In the genomic region with DNA sequence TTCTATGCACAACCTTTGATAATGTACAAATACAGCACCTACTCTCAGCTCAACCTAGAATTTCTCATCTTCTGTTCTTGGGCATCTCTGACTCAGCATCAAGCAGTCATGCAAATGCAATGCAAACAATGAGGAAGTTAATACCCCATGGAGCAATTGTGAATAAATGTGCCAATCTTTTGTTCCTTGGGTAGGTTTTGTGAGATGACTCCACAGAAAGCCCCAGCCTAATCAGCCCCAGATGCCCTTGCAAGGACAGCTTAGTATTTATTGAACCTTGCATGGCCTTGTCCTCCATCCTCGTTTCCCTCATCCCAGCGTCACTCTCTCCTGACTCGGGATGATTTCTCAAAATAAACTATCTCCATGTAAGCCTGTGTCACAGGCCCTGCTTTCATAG, we compare ENCODE assay signal across 7 cellular contexts.
DNase-seq lines count a peak whose midpoint lies in the region; ATAC-seq and TF ChIP-seq lines count a peak whose summit lies in the region.

No MANE protein-coding gene starts in this region.

- intact Hi-C loops in HCT116 (cut with micrococcal nuclease): loop anchor here (10.0 kb wide), 1 partner anchor 238 kb away; no protein-coding TSS in a partner anchor

- CTCF ChIA-PET in HCT116 (lab: Charles Lee): no interaction called here

- H3K9me3 ChIP-seq in HCT116 (ENCODE audit: control insufficient read depth in 1 of 2, insufficient read depth in 1 of 2, low read depth in 1 of 2, low read length in 2 of 2): no peaks in the 10 kb centered on the region
- no peaks in the 10 kb centered on the region for H3K9me3 ChIP-seq in RWPE2 (ENCODE audit: severe bottlenecking)

- ATAC-seq in HCT116 (peak; percentile 75), RWPE2 (ENCODE audit: low read depth) (peak; percentile 94), omental fat pad (ENCODE audit: low FRiP score) (no peak)
- ATAC-seq in stimulated activated naive CD8-positive, alpha-beta T cell treated with anti-CD3 and anti-CD28 coated beads, Interleukin-15, Interleukin-2, amounts not matched to agents 100 U/mL and 50 U/mL, for 24 hours: no peak

- no peak for TF ChIP-seq CTCF in HCT116 (IDR thresholded peaks at IDR 0.05 in 2 of 3, conservative IDR thresholded peaks at IDR 0.05 in 1 of 3; ENCODE audit: borderline replicate concordance in 1 of 3, insufficient read depth in 1 of 3, low read depth in 2 of 3, low read length in 2 of 3)
- no peak for TF ChIP-seq CTCF in RWPE2 (IDR thresholded peaks at IDR 0.05; ENCODE audit: poor library complexity, severe bottlenecking)
- no peak for TF ChIP-seq CTCF in omental fat pad (IDR thresholded peaks at IDR 0.05)

- BruUV-seq in HCT116 (replicated peaks; lab: Mats Ljungman, UMichigan): no TSS peak

- RAD21 ChIA-PET in HCT116 (lab: Charles Lee; ENCODE audit: low non-redundant PET in 1 of 2, low total read pairs in 2 of 2, uncharacterized antibody in 2 of 2, unreplicated experiment in 2 of 2): no interaction called here

- H3K4me3 ChIP-seq in HCT116 (replicated peaks in 1 of 2; ENCODE audit: low read depth in 1 of 2, low read length in 2 of 2) (peak overlapping the region in 1 of 2 experiments; percentile 16; a peak in 1 of 4 replicates), RWPE2 (ENCODE audit: severe bottlenecking) (no peak overlapping the region), skeletal muscle cell (ENCODE audit: low read depth, low read length) (no peak overlapping the region)

- peak; percentile 80 for DNase-seq in HCT116 (ENCODE audit: low read depth, low spot score)
- peak; percentile 39 for DNase-seq in RWPE2 (ENCODE audit: low spot score)
- DNase-seq in fibroblast of the conjunctiva (ENCODE audit: low read depth): peak; percentile 92
- DNase-seq in skeletal muscle cell (ENCODE audit: low read depth): peak; percentile 88
- DNase-seq in NCI-H187 (lab: John Stamatoyannopoulos, UW): no peak
- DNase-seq in stimulated activated naive CD8-positive, alpha-beta T cell treated with anti-CD3 and anti-CD28 coated beads, Interleukin-15, Interleukin-2, amounts not matched to agents 100 U/mL and 50 U/mL, for 24 hours: no peak
- DNase-seq in omental fat pad (ENCODE audit: low spot score): no peak

- peaks cover 58 to 71% of the 10 kb centered on the region in 2 experiments for H3K4me1 ChIP-seq in HCT116 (ENCODE audit: control insufficient read depth in 1 of 2, insufficient read depth in 2 of 2, low read length in 2 of 2)
- H3K4me1 ChIP-seq in RWPE2 (ENCODE audit: insufficient read depth, poor library complexity, severe bottlenecking): peaks cover 12% of the 10 kb centered on the region

- peak overlapping the region; percentile 65 for H3K9ac ChIP-seq in HCT116 (ENCODE audit: low read length)

- H3K36me3 ChIP-seq in HCT116 (ENCODE audit: control insufficient read depth in 1 of 2, insufficient read depth in 2 of 2, low read length in 2 of 2) (peaks cover 0 to 4% of the 10 kb centered on the region in 2 experiments; a peak in 1 of 4 replicates), RWPE2 (ENCODE audit: low read depth) (no peaks in the 10 kb centered on the region)

- no peak for TF ChIP-seq POLR2A in HCT116 (IDR thresholded peaks at IDR 0.05; ENCODE audit: borderline replicate concordance, extremely low read depth, insufficient read depth, insufficient read length)

- peak; percentile 30 for TF ChIP-seq RAD21 in HCT116 (IDR thresholded peaks at IDR 0.05; ENCODE audit: low read depth)

- POLR2A ChIA-PET in HCT116 (lab: Charles Lee): no interaction called here

- no peaks in the 10 kb centered on the region for H4K20me1 ChIP-seq in HCT116 (ENCODE audit: insufficient read depth)

- H3K27ac ChIP-seq in HCT116 (ENCODE audit: low read depth, low read length) (peak overlapping the region; percentile 90), RWPE2 (ENCODE audit: poor library complexity, severe bottlenecking) (peak overlapping the region; percentile 64)

- no peaks in the 10 kb centered on the region for H3K79me2 ChIP-seq in HCT116 (ENCODE audit: insufficient read depth, low read length)

- H3K27me3 ChIP-seq in HCT116 (ENCODE audit: insufficient read depth, low read length): no peaks in the 10 kb centered on the region
- no peaks in the 10 kb centered on the region for H3K27me3 ChIP-seq in RWPE2 (ENCODE audit: insufficient read depth, poor library complexity, severe bottlenecking)

- H3K9me2 ChIP-seq in HCT116 (ENCODE audit: insufficient read depth): no peaks in the 10 kb centered on the region

- no peak overlapping the region for H2AFZ ChIP-seq in HCT116 (ENCODE audit: low read depth, low read length, poor library complexity, severe bottlenecking)

- peak overlapping the region; percentile 62 for H3K4me2 ChIP-seq in HCT116 (ENCODE audit: low read length)

TF ChIP-seq in HCT116, 20 proteins besides CTCF, POLR2A, EP300 and RAD21:
- peak; percentile 51 for TF ChIP-seq POLR2AphosphoS5 (IDR thresholded peaks at IDR 0.05; ENCODE audit: low read depth, low read length)
- TF ChIP-seq ZFX (IDR thresholded peaks at IDR 0.05): no peak
- no peak for TF ChIP-seq TCF7L2 (IDR thresholded peaks at IDR 0.05; ENCODE audit: borderline replicate concordance, extremely low read depth, insufficient read depth, insufficient read length)
- no peak for TF ChIP-seq EZH2 (IDR thresholded peaks at IDR 0.05)
- TF ChIP-seq FOSL1 (IDR thresholded peaks at IDR 0.05; ENCODE audit: low read depth): peak; percentile 96
- no peak for TF ChIP-seq YY1 (IDR thresholded peaks at IDR 0.05; ENCODE audit: extremely low read depth, insufficient replicate concordance, low read depth, low read length)
- no peak for TF ChIP-seq ZNF274 (IDR thresholded peaks at IDR 0.05; ENCODE audit: low read depth, low read length)
- peak; percentile 93 for TF ChIP-seq JUND (IDR thresholded peaks at IDR 0.05)
- peak; percentile 89 for TF ChIP-seq ELF1 (IDR thresholded peaks at IDR 0.05; ENCODE audit: borderline replicate concordance, low read depth)
- TF ChIP-seq SP1 (IDR thresholded peaks at IDR 0.05; ENCODE audit: low read depth): peak; percentile 85
- no peak for TF ChIP-seq EGR1 (IDR thresholded peaks at IDR 0.05; ENCODE audit: low read depth)
- TF ChIP-seq, protein P1, sequence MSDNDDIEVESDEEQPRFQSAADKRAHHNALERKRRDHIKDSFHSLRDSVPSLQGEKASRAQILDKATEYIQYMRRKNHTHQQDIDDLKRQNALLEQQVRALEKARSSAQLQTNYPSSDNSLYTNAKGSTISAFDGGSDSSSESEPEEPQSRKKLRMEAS (IDR thresholded peaks at IDR 0.05): peak; percentile 42
- TF ChIP-seq, protein P2, sequence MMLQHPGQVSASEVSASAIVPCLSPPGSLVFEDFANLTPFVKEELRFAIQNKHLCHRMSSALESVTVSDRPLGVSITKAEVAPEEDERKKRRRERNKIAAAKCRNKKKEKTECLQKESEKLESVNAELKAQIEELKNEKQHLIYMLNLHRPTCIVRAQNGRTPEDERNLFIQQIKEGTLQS (IDR thresholded peaks at IDR 0.05): 0 out of 2 replicates have a peak, but pooled peaks have one; percentile 48
- peak; percentile 84 for TF ChIP-seq CEBPB (IDR thresholded peaks at IDR 0.05; ENCODE audit: low read depth)
- TF ChIP-seq SRF (IDR thresholded peaks at IDR 0.05; ENCODE audit: low read depth): no peak; the same call in 1 of the 2 replicates
- TF ChIP-seq SIN3A (IDR thresholded peaks at IDR 0.05; ENCODE audit: low read depth): peak; percentile 66
- TF ChIP-seq CBX3 (IDR thresholded peaks at IDR 0.05; ENCODE audit: low read depth): peak; percentile 70; the same call in 1 of the 2 replicates

Comparison
In these comparisons a context has a peak if more than half of its experiments do, and no peak if none do; other contexts are left out.
1. ATAC-seq: peak in HCT116 (single experiment) and RWPE2 (single experiment); none in stimulated activated naive CD8-positive, alpha-beta T cell treated with anti-CD3 and anti-CD28 coated beads, Interleukin-15, Interleukin-2, amounts not matched to agents 100 U/mL and 50 U/mL, for 24 hours (single experiment) and omental fat pad (single experiment).
2. DNase-seq: peak in HCT116 (single experiment), RWPE2 (single experiment), fibroblast of the conjunctiva (single experiment) and skeletal muscle cell (single experiment); none in NCI-H187 (0 of 2), stimulated activated naive CD8-positive, alpha-beta T cell treated with anti-CD3 and anti-CD28 coated beads, Interleukin-15, Interleukin-2, amounts not matched to agents 100 U/mL and 50 U/mL, for 24 hours (single experiment) and omental fat pad (single experiment).